15 cellular contexts compared by ENCODE assay signal in genomic region chr11:9214765-9215164, GRCh38. TPM values are rescaled to one million over a fixed set of nuclear protein-coding genes. Genes with fewer than 3 reads are reported as not detected.
DNase-seq lines count a peak whose midpoint lies in the region; ATAC-seq and TF ChIP-seq lines count a peak whose summit lies in the region.
"Had no signal": no experiment of that assay in that cellular context is flagged by ENCODE, and none has a peak within 500 bp of the region (broad histone marks: within the 10 kb centered on the region; RNA-seq: fewer than 3 reads in every experiment).

No MANE protein-coding gene starts in this region.

- H4K20me1 ChIP-seq in IMR-90 (ENCODE audit: insufficient read depth, low read length), result peaks cover 84% of the 10 kb centered on the region

- TF ChIP-seq EP300 in suprapubic skin (IDR thresholded peaks at IDR 0.05), result no peak

- H2BK15ac ChIP-seq in IMR-90 (ENCODE audit: low read depth, low read length), result no peak overlapping the region

- no peaks in the 10 kb centered on the region for H3K36me3 Mint-ChIP-seq in memory B cell

- no peak overlapping the region for H3K56ac ChIP-seq in IMR-90 (ENCODE audit: extremely low read depth, insufficient read depth, low read length)

- in situ Hi-C loops in IMR-90 (cut with MboI; ENCODE audit: low sequenced_read_pairs), result no loop called here

- H3K36me3 ChIP-seq in IMR-90 (ENCODE audit: control insufficient read depth, insufficient read depth, low read length) (no peaks in the 10 kb centered on the region), suprapubic skin (no peaks in the 10 kb centered on the region)

- intact Hi-C loops in IMR-90 (cut with micrococcal nuclease), result no loop called here

- no peak overlapping the region for H3K4me3 Mint-ChIP-seq in memory B cell
- H3K4me3 Mint-ChIP-seq: T-helper 17 cell had no signal

- H3K4me1 ChIP-seq in IMR-90 (ENCODE audit: control insufficient read depth, insufficient read depth, low read length), result peaks cover 19% of the 10 kb centered on the region
- peaks cover 27% of the 10 kb centered on the region for H3K4me1 ChIP-seq in suprapubic skin

- H3K9ac ChIP-seq in IMR-90 (ENCODE audit: low read depth, low read length), result no peak overlapping the region

- peak overlapping the region; percentile 37 for H3K27ac Mint-ChIP-seq in memory B cell
- H3K27ac Mint-ChIP-seq: T-helper 17 cell had no signal

- dilution Hi-C loops in IMR-90 (cut with HindIII; ENCODE audit: low sequenced_read_pairs, unreplicated experiment), result no loop called here

- no peak overlapping the region for H2AK9ac ChIP-seq in IMR-90 (replicated peaks; ENCODE audit: low read depth, low read length, poor library complexity)

- no peak overlapping the region for H4K8ac ChIP-seq in IMR-90 (ENCODE audit: low read depth in 2 of 2, low read length in 2 of 2)

- peaks cover 31 to 88% of the 10 kb centered on the region in 2 experiments for H3K79me1 ChIP-seq in IMR-90 (ENCODE audit: low read depth in 1 of 2, low read length in 2 of 2)

- TF ChIP-seq CTCF in IMR-90 (conservative IDR thresholded peaks at IDR 0.05; ENCODE audit: low read depth, low read length) (no peak), suprapubic skin (IDR thresholded peaks at IDR 0.05) (no peak)

- no peak overlapping the region; the same call in 1 of the 2 replicates for H3K4me2 ChIP-seq in IMR-90 (ENCODE audit: low read depth, low read length)

- H3K4me3 ChIP-seq in IMR-90 (ENCODE audit: insufficient read depth, low read depth, low read length) (no peak overlapping the region), suprapubic skin (no peak overlapping the region)

- H4K5ac ChIP-seq in IMR-90 (ENCODE audit: low read depth, low read length), result no peak overlapping the region

- H2BK5ac ChIP-seq in IMR-90 (ENCODE audit: low read depth, low read length, poor library complexity, severe bottlenecking), result no peak overlapping the region

- no peak overlapping the region for H4K91ac ChIP-seq in IMR-90 (ENCODE audit: insufficient read depth, low read depth, low read length)

- no peak overlapping the region for H2AK5ac ChIP-seq in IMR-90 (ENCODE audit: low read depth, low read length)

- H3K27me3 Mint-ChIP-seq in memory B cell, result no peaks in the 10 kb centered on the region
- H3K27me3 Mint-ChIP-seq: T-helper 17 cell had no signal

- H2BK20ac ChIP-seq in IMR-90 (ENCODE audit: low read depth, low read length), result no peak overlapping the region

- no peak overlapping the region for H3K18ac ChIP-seq in IMR-90 (ENCODE audit: low read depth, low read length)

- H3K27me3 ChIP-seq in IMR-90 (ENCODE audit: control insufficient read depth, insufficient read depth, low read length) (no peaks in the 10 kb centered on the region), suprapubic skin (no peaks in the 10 kb centered on the region)

- no TSS peak for BruUV-seq in IMR-90 (replicated peaks; lab: Mats Ljungman, UMichigan)

- TF ChIP-seq POLR2A in IMR-90 (IDR thresholded peaks at IDR 0.05; ENCODE audit: low read depth, low read length) (no peak), suprapubic skin (IDR thresholded peaks at IDR 0.05) (no peak)

- H3K23ac ChIP-seq in IMR-90 (ENCODE audit: low read depth, low read length), result no peak overlapping the region

- ATAC-seq in IMR-90 (ENCODE audit: low read depth) (peak; percentile 63), memory B cell (ENCODE audit: low read depth) (no peak), GM19395 (IDR thresholded peaks at IDR 0.05; ENCODE audit: unreplicated experiment) (no peak)
- ATAC-seq: T-helper 17 cell had no signal

- peak; percentile 68 for DNase-seq in EH (ENCODE audit: low read depth)
- peak; percentile 66 for DNase-seq in IMR-90
- peak; percentile 50 for DNase-seq in amniotic epithelial cell (ENCODE audit: low read depth)
- no peak for DNase-seq in memory B cell (ENCODE audit: low spot score in 2 of 2)
- DNase-seq in GF-D8 (lab: John Stamatoyannopoulos, UW), result no peak
- no peak for DNase-seq in cortex of kidney (lab: John Stamatoyannopoulos, UW)
- DNase-seq in suprapubic skin (ENCODE audit: low spot score in 2 of 2), result no peak
- DNase-seq: activated CD4-positive, alpha-beta T cell treated with anti-CD3 and anti-CD28 coated beads, Interleukin-2, amount 50 U/mL, for 48 hours; activated gamma-delta T cell; GDM1; KG1; NCI-H2107; retina; T-helper 17 cell had no signal

- H3K9me3 ChIP-seq in IMR-90 (ENCODE audit: control insufficient read depth, insufficient read depth, low read length), result no peaks in the 10 kb centered on the region
- H3K9me3 ChIP-seq in suprapubic skin, result no peaks in the 10 kb centered on the region

- H3K27ac ChIP-seq in IMR-90 (ENCODE audit: insufficient read depth, low read length) (no peak overlapping the region), suprapubic skin (no peak overlapping the region)

- H3K14ac ChIP-seq in IMR-90 (replicated peaks; ENCODE audit: low read depth, low read length), result no peak overlapping the region

- WGBS in IMR-90 (ENCODE audit: extremely low coverage in 2 of 2, insufficient read length in 1 of 2), 2 experiments, result 67% methylated on average over 1 of the region's 5 CpGs; no CpG with 5 or more reads in 1 of the 2 experiments
- 94% methylated on average over 5 of the region's 5 CpGs for WGBS in suprapubic skin

- H2BK120ac ChIP-seq in IMR-90 (ENCODE audit: low read depth, low read length), result no peak overlapping the region

- no peak for TF ChIP-seq RAD21 in IMR-90 (IDR thresholded peaks at IDR 0.05; ENCODE audit: low read length)

- CTCF ChIA-PET in IMR-90 (lab: Yijun Ruan, JAX), result no interaction called here

- peaks cover 19% of the 10 kb centered on the region for H3K9me1 ChIP-seq in IMR-90 (ENCODE audit: insufficient read depth, low read length)

- H2AFZ ChIP-seq in IMR-90 (replicated peaks; ENCODE audit: low read length, poor library complexity), result no peak overlapping the region

- H3K4me1 Mint-ChIP-seq in memory B cell, result peaks cover 18% of the 10 kb centered on the region

- POLR2A ChIA-PET in IMR-90 (lab: Charles Lee; ENCODE audit: unreplicated experiment), result no interaction called here

- no peaks in the 10 kb centered on the region for H3K9me3 Mint-ChIP-seq in memory B cell

- H3K4ac ChIP-seq in IMR-90 (ENCODE audit: low read depth, low read length), result no peak overlapping the region

TF ChIP-seq in IMR-90, 13 proteins besides CTCF, POLR2A, EP300 and RAD21:
- TF ChIP-seq MAZ (IDR thresholded peaks at IDR 0.05; ENCODE audit: borderline replicate concordance, low read depth, low read length) (no peak), MAFK (IDR thresholded peaks at IDR 0.05; ENCODE audit: low read depth, low read length) (no peak), RFX5 (IDR thresholded peaks at IDR 0.05; ENCODE audit: low read depth, low read length) (no peak), NFE2L2 (IDR thresholded peaks at IDR 0.05; ENCODE audit: low read depth, low read length) (no peak), CEBPB (IDR thresholded peaks at IDR 0.05; ENCODE audit: low read depth, low read length) (no peak), MXI1 (IDR thresholded peaks at IDR 0.05; ENCODE audit: borderline replicate concordance, low read depth, low read length) (no peak), CHD1 (IDR thresholded peaks at IDR 0.05; ENCODE audit: low read depth, low read length) (no peak), USF2 (IDR thresholded peaks at IDR 0.05; ENCODE audit: low read depth, low read length) (no peak), RCOR1 (IDR thresholded peaks at IDR 0.05; ENCODE audit: insufficient replicate concordance, low read length) (no peak), BHLHE40 (IDR thresholded peaks at IDR 0.05; ENCODE audit: low read depth, low read length) (no peak), ELK1 (IDR thresholded peaks at IDR 0.05; ENCODE audit: borderline replicate concordance, low read depth, low read length) (no peak), FOS (IDR thresholded peaks at IDR 0.05; ENCODE audit: low read depth, low read length) (no peak), SMC3 (IDR thresholded peaks at IDR 0.05; ENCODE audit: low read depth, low read length) (no peak)

RNA-seq across cellular contexts. Expression of gene DENND5A, which starts 50.4 kb away (rescaled TPM):
- total RNA-seq in IMR-90 (2012; rRNA removed) (182 and 192 TPM in 2 replicates), suprapubic skin (10 to 100 TPM; 30.4 to 52.9 (median 36.4) TPM)
- polyA plus RNA-seq in IMR-90 (2012; rRNA removed), result 175 and 179 TPM in 2 replicates
- polyA plus RNA-seq in IMR-90 (2012; cell fraction: cytosol; rRNA removed), result 105 and 110 TPM in 2 replicates
- 162 and 172 TPM in 2 replicates for polyA plus RNA-seq in IMR-90 (2012; cell fraction: nucleus; rRNA removed; ENCODE audit: low replicate concordance)

Comparison
In these comparisons a context has a peak if more than half of its experiments do, and no peak if none do; other contexts are left out.
1. DNase-seq: peak in EH (single experiment), IMR-90 (single experiment) and amniotic epithelial cell (single experiment); none in memory B cell (0 of 2), GF-D8 (single experiment), cortex of kidney (single experiment) and suprapubic skin (0 of 2).